8 cellular contexts compared by ENCODE assay signal in the genomic region with DNA sequence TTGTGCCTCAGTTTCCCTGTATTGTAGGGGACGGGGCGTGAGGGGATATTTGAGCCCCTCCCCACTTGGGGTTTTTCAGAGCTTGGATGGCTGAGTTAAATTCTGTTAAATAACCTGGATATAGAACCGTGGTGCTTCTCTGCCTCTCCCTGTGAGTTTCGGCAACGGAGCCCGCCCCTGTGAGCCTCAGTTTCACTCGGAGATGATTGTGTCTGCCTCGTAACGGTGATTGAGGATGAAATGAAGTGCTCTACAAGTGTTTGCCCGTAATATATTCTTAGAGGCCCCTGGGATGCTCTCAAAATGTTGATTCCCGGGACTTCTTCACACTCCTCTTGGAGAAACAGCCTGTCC. TPM values are rescaled to one million over a fixed set of nuclear protein-coding genes. Genes with fewer than 3 reads are reported as not detected.
DNase-seq lines count a peak whose midpoint lies in the region; ATAC-seq and TF ChIP-seq lines count a peak whose summit lies in the region.

No MANE protein-coding gene starts in this region.

- no peak for TF ChIP-seq POLR2A in thyroid gland (IDR thresholded peaks at IDR 0.05)

- H3K27ac ChIP-seq in adipose tissue (ENCODE audit: low read depth, low read length) (peak overlapping the region; percentile 31), left lung (peak overlapping the region; percentile 82 to 94), thyroid gland (peak overlapping the region; percentile 90 to 95 (median 91))

- H3K36me3 ChIP-seq in left lung (peaks cover 0 to 19% of the 10 kb centered on the region in 2 donors), thyroid gland (no peaks in the 10 kb centered on the region)

- peak; percentile 19 for DNase-seq in activated naive CD4-positive, alpha-beta T cell treated with Interleukin-2 at 50 U/mL for 16 hours
- no peak for DNase-seq in activated naive CD4-positive, alpha-beta T cell (lab: John Stamatoyannopoulos, UW)
- no peak for DNase-seq in left lung
- peak in 1 of 2 donors; percentile 8 for DNase-seq in thyroid gland
- no peak for DNase-seq in NOMO-1 (lab: John Stamatoyannopoulos, UW; ENCODE audit: unreplicated experiment in 2 of 2)
- DNase-seq in posterior vena cava (ENCODE audit: low spot score) = no peak

- TF ChIP-seq CTCF in left lung (IDR thresholded peaks at IDR 0.05) (no peak), thyroid gland (IDR thresholded peaks at IDR 0.05) (no peak)

- H3K27me3 ChIP-seq in left lung = no peaks in the 10 kb centered on the region
- no peaks in the 10 kb centered on the region for H3K27me3 ChIP-seq in thyroid gland

- ATAC-seq in left lung (no peak), GM21825 (IDR thresholded peaks at IDR 0.05; ENCODE audit: unreplicated experiment) (no peak)

- H3K4me3 ChIP-seq in left lung = peak overlapping the region; percentile 84 to 97
- H3K4me3 ChIP-seq in thyroid gland (replicated peaks in 1 of 3) = peak overlapping the region; percentile 62 to 100 (median 98)

- WGBS in adipose tissue, 3 donors = 4 to 9% (median 5%) methylated on average over 11 of the region's 11 CpGs
- WGBS in thyroid gland, 2 donors = 7 to 8% methylated on average over 11 of the region's 11 CpGs

- intact Hi-C loops in left lung (cut with DNase I) (no loop called here), thyroid gland (cut with DNase I) (no loop called here), posterior vena cava (cut with DNase I) (no loop called here)

- H3K4me1 ChIP-seq in left lung (peaks cover 5 to 25% of the 10 kb centered on the region in 2 donors), thyroid gland (peaks cover 4 to 9% of the 10 kb centered on the region in 2 donors)

- no peaks in the 10 kb centered on the region for H3K9me3 ChIP-seq in left lung
- no peaks in the 10 kb centered on the region for H3K9me3 ChIP-seq in thyroid gland

RNA-seq across cellular contexts. Expression of a gene that starts 0.5 kb away (rescaled TPM):
- polyA plus RNA-seq in adipose tissue = 10 to 100 TPM; 63.6 to 92.0 (median 82.6) TPM
- total RNA-seq in left lung (10 to 100 TPM; 68.9 to 86.2 TPM), thyroid gland (100 to 1,000 TPM in 2 of 4 donors, 10 to 100 TPM in 2; 98.1 to 117 (median 103) TPM), posterior vena cava (10 to 100 TPM; 63.9 to 75.2 TPM)

RNA-seq across cellular contexts. Expression of a gene that starts 13.5 kb away (rescaled TPM):
- 1,000 to 10,000 TPM in 2 of 3 donors, 100 to 1,000 TPM in 1; 844 to 1,559 (median 1,492) TPM for polyA plus RNA-seq in adipose tissue
- 100 to 1,000 TPM; 922 to 971 TPM for total RNA-seq in left lung
- 100 to 1,000 TPM; 395 to 726 (median 521) TPM for total RNA-seq in thyroid gland
- 100 to 1,000 TPM; 725 to 767 TPM for total RNA-seq in posterior vena cava

RNA-seq across cellular contexts. Expression of a gene that starts 14.8 kb away (rescaled TPM):
- polyA plus RNA-seq in adipose tissue = 100 to 1,000 TPM in 2 of 3 donors, 10 to 100 TPM in 1; 90.8 to 352 (median 221) TPM
- 100 to 1,000 TPM; 176 to 195 TPM for total RNA-seq in left lung
- total RNA-seq in thyroid gland = 100 to 1,000 TPM; 238 to 394 (median 314) TPM
- 100 to 1,000 TPM; 189 to 224 TPM for total RNA-seq in posterior vena cava

RNA-seq across cellular contexts. Expression of a gene that starts 30.4 kb away (rescaled TPM):
- polyA plus RNA-seq in adipose tissue = 100 to 1,000 TPM in 1 of 3 donors, 10 to 100 TPM in 2; 70.9 to 101 (median 76.0) TPM
- total RNA-seq in left lung (10 to 100 TPM; 51.7 to 52.1 TPM), thyroid gland (100 to 1,000 TPM in 2 of 4 donors, 10 to 100 TPM in 2; 57.4 to 137 (median 101) TPM), posterior vena cava (10 to 100 TPM; 38.0 to 48.1 TPM)

RNA-seq across cellular contexts. Expression of a gene that starts 36.3 kb away (rescaled TPM):
- polyA plus RNA-seq in adipose tissue = 10 to 100 TPM in 1 of 3 donors, 1 to 10 TPM in 2; 6.5 to 25.9 (median 9.2) TPM
- 10 to 100 TPM; 13.3 to 22.9 TPM for total RNA-seq in left lung
- 10 to 100 TPM; 10.8 to 31.0 (median 11.5) TPM for total RNA-seq in thyroid gland
- 10 to 100 TPM; 19.5 to 20.7 TPM for total RNA-seq in posterior vena cava

Comparison
In these comparisons a context has a peak if more than half of its experiments do, and no peak if none do; other contexts are left out.
1. H3K27ac ChIP-seq: peak in every context shown above with its lines; median percentile 91 in thyroid gland; 88 in left lung; 31 in adipose tissue.